In the genomic region with DNA sequence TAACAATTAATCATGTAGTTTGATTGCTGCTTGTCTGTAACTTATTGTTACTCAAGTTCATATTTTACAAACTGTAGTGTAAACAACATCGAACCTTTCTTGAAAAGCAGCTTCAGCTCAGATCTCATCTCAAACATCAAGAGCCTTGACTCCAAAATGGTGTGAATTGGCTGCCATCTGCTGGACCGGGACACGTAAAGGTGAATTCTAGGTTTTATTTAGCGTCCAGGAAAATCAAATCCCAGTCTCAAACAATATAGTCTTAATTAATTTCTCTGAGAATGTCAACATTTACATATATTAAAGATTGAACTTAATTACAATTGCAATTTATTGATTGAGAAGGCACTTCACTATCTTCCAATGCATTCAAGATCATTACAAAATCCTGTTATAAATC, we compare ENCODE assay signal across 10 cellular contexts.
DNase-seq lines count a peak whose midpoint lies in the region; ATAC-seq, FAIRE-seq and TF ChIP-seq lines count a peak whose summit lies in the region.
"Had no signal": no experiment of that assay in that cellular context is flagged by ENCODE, and none has a peak within 500 bp of the region (broad histone marks: within the 10 kb centered on the region; RNA-seq: fewer than 3 reads in every experiment).

No MANE protein-coding gene starts in this region.

- no peaks in the 10 kb centered on the region for H3K9me3 ChIP-seq in H1 (ENCODE audit: insufficient read depth in 2 of 2, low read depth in 1 of 2, low read length in 1 of 2)

- POLR2A ChIA-PET in activated CD4-positive, alpha-beta T cell treated with anti-CD3 and anti-CD28 coated beads for 36 hours (lab: Charles Lee), result no interaction called here
- POLR2A ChIA-PET in H1 (lab: Charles Lee; ENCODE audit: partially characterized antibody), result no interaction called here

- H3K4me3 Mint-ChIP-seq in activated CD4-positive, alpha-beta T cell treated with anti-CD3 and anti-CD28 coated beads for 36 hours, result no peak overlapping the region
- H3K4me3 Mint-ChIP-seq: activated B cell treated with CpG ODN at 0.5 μM for 24 hours had no signal

- H3K18ac ChIP-seq in H1 (ENCODE audit: extremely low read depth, low read length), result no peak overlapping the region

- no peak overlapping the region for H2BK15ac ChIP-seq in H1 (ENCODE audit: low read length)

- H3K9ac ChIP-seq in H1 (replicated peaks in 1 of 4; ENCODE audit: extremely low read depth in 1 of 4, low read depth in 3 of 4, low read length in 3 of 4), result no peak overlapping the region
- H3K9ac ChIP-seq: BLaER1 treated with 17β-estradiol and CSF1 and Interleukin-3, amounts not matched to agents 10 nM and 100 nM had no signal

- no peak overlapping the region for H3K56ac ChIP-seq in H1 (replicated peaks; ENCODE audit: insufficient read length, low read depth, low read length)

- peak in 2 of 3 experiments; percentile 53 to 65; a peak in 3 of 4 replicates for TF ChIP-seq CTCF in H1 (IDR thresholded peaks at IDR 0.05; ENCODE audit: control extremely low read depth in 1 of 3, insufficient read depth in 1 of 3, low read depth in 1 of 3, low read length in 3 of 3)

- intact Hi-C loops in activated CD4-positive, alpha-beta T cell treated with anti-CD3 and anti-CD28 coated beads for 36 hours (cut with DNase I, micrococcal nuclease), result loop anchor here in 1 of 2 experiments (5.0 kb wide), 1 partner anchor 900 kb away; no protein-coding TSS in a partner anchor

- no peak overlapping the region for H4K5ac ChIP-seq in H1 (ENCODE audit: insufficient read length, low read depth, low read length)

- CTCF ChIA-PET in activated CD4-positive, alpha-beta T cell treated with anti-CD3 and anti-CD28 coated beads for 36 hours (lab: Charles Lee), result no interaction called here
- CTCF ChIA-PET in H1 (lab: Charles Lee; ENCODE audit: partially characterized antibody), result interaction anchor here (0.7 to 1.0 kb wide), 4 partner anchors 36 to 714 kb away, joined by 3 read pairs; no protein-coding TSS in a partner anchor

- H4K91ac ChIP-seq in H1 (replicated peaks; ENCODE audit: insufficient read length, low read length), result no peak overlapping the region

- H3K4me1 Mint-ChIP-seq in activated CD4-positive, alpha-beta T cell treated with anti-CD3 and anti-CD28 coated beads for 36 hours, result no peaks in the 10 kb centered on the region
- H3K4me1 Mint-ChIP-seq: activated B cell treated with CpG ODN at 0.5 μM for 24 hours had no signal

- peak; percentile 85 for FAIRE-seq in H1 (lab: Jason Lieb, UNC)

- peaks cover 25% of the 10 kb centered on the region for H3K27me3 Mint-ChIP-seq in activated CD4-positive, alpha-beta T cell treated with anti-CD3 and anti-CD28 coated beads for 36 hours

- no peak overlapping the region for H2AK5ac ChIP-seq in H1 (ENCODE audit: low read depth, low read length)

- H3K23me2 ChIP-seq in H1 (ENCODE audit: low read depth, low read length), result no peaks in the 10 kb centered on the region

- H3K27ac ChIP-seq in H1 (ENCODE audit: low read depth, low read length), result no peak overlapping the region
- H3K27ac ChIP-seq: BLaER1 treated with 17β-estradiol and CSF1 and Interleukin-3, amounts not matched to agents 10 nM and 100 nM had no signal

- no peak for ATAC-seq in activated CD4-positive, alpha-beta T cell treated with anti-CD3 and anti-CD28 coated beads for 36 hours

- H4K20me1 ChIP-seq in H1 (replicated peaks in 1 of 2; ENCODE audit: control insufficient read depth in 1 of 2, insufficient read depth in 2 of 2, low read length in 2 of 2), result no peaks in the 10 kb centered on the region
- H4K20me1 ChIP-seq: BLaER1 treated with 17β-estradiol and CSF1 and Interleukin-3, amounts not matched to agents 10 nM and 100 nM had no signal

- H3K27ac Mint-ChIP-seq in activated CD4-positive, alpha-beta T cell treated with anti-CD3 and anti-CD28 coated beads for 36 hours, result no peak overlapping the region
- H3K27ac Mint-ChIP-seq: activated B cell treated with CpG ODN at 0.5 μM for 24 hours had no signal

- H2AFZ ChIP-seq in H1 (ENCODE audit: low read length), result no peak overlapping the region

- no peaks in the 10 kb centered on the region for H3K36me3 ChIP-seq in H1 (ENCODE audit: control insufficient read depth in 2 of 4, insufficient read depth in 4 of 4, low read length in 3 of 4)
- H3K36me3 ChIP-seq: BLaER1 treated with 17β-estradiol and CSF1 and Interleukin-3, amounts not matched to agents 10 nM and 100 nM had no signal

- no peak overlapping the region for H2BK5ac ChIP-seq in H1 (ENCODE audit: low read depth, low read length)

- no peak for TF ChIP-seq POLR2A in H1 (IDR thresholded peaks at IDR 0.05; ENCODE audit: control extremely low read depth in 1 of 2, low read depth in 2 of 2, low read length in 2 of 2)

- peak; percentile 32 for DNase-seq in activated CD4-positive, alpha-beta T cell treated with anti-CD3 and anti-CD28 coated beads for 36 hours
- no peak for DNase-seq in activated CD4-positive, alpha-beta T cell treated with anti-CD3 and anti-CD28 coated beads for 4 hours
- DNase-seq in NCI-H526 treated with DMSO at 0.1 percent for 48 hours (lab: John Stamatoyannopoulos, UW), result peak; percentile 27
- no peak for DNase-seq in H1 (ENCODE audit: low read depth in 1 of 2, low spot score in 2 of 2)
- peak; percentile 20 for DNase-seq in retina
- DNase-seq in GM19238 (ENCODE audit: insufficient read length, low spot score), result no peak
- DNase-seq in cortex of kidney (lab: John Stamatoyannopoulos, UW), result no peak
- no peak for DNase-seq in NCI-H226
- DNase-seq: activated B cell treated with CpG ODN at 0.5 μM for 24 hours had no signal

- H3K79me2 ChIP-seq in H1 (ENCODE audit: control insufficient read depth in 1 of 2, insufficient read depth in 2 of 2, low read length in 2 of 2), result no peaks in the 10 kb centered on the region

- H3K4ac ChIP-seq in H1 (replicated peaks; ENCODE audit: insufficient read length, low read depth, low read length), result no peak overlapping the region

- H2BK20ac ChIP-seq in H1 (ENCODE audit: low read length), result no peak overlapping the region

- H3K23ac ChIP-seq in H1 (ENCODE audit: insufficient read length), result no peak overlapping the region

- H3K27me3 ChIP-seq in H1 (replicated peaks in 1 of 4; ENCODE audit: control insufficient read depth in 3 of 4, extremely low read depth in 1 of 4, insufficient read depth in 3 of 4, low read length in 3 of 4), result no peaks in the 10 kb centered on the region; a peak in 1 of 7 replicates
- H3K27me3 ChIP-seq: BLaER1 treated with 17β-estradiol and CSF1 and Interleukin-3, amounts not matched to agents 10 nM and 100 nM had no signal

- H2BK120ac ChIP-seq in H1 (replicated peaks; ENCODE audit: low read depth, low read length), result no peak overlapping the region

- no peak overlapping the region for H3K4me3 ChIP-seq in H1 (ENCODE audit: extremely low read depth in 1 of 4, insufficient read depth in 2 of 4, low read depth in 3 of 4, low read length in 4 of 4)
- H3K4me3 ChIP-seq: BLaER1 treated with 17β-estradiol and CSF1 and Interleukin-3, amounts not matched to agents 10 nM and 100 nM had no signal

- 60% methylated on average over 4 of the region's 4 CpGs; no CpG with 5 or more reads in 1 of the 2 experiments for WGBS in H1 (ENCODE audit: extremely low coverage in 1 of 2, insufficient coverage in 1 of 2, insufficient read length in 1 of 2, insufficient replicate concordance in 2 of 2, low coverage in 1 of 2, low lambda C conversion rate in 2 of 2, missing lambda C conversion rate in 1 of 2), 2 experiments

- H2BK12ac ChIP-seq in H1 (ENCODE audit: low read depth, low read length), result no peak overlapping the region

- no peak overlapping the region for H3K14ac ChIP-seq in H1 (ENCODE audit: insufficient read length)

- H3K9me3 Mint-ChIP-seq in activated CD4-positive, alpha-beta T cell treated with anti-CD3 and anti-CD28 coated beads for 36 hours (ENCODE audit: low read depth), result no peaks in the 10 kb centered on the region
- H3K9me3 Mint-ChIP-seq: activated B cell treated with CpG ODN at 0.5 μM for 24 hours had no signal

- H3K4me1 ChIP-seq in H1 (replicated peaks in 1 of 4; ENCODE audit: control insufficient read depth in 3 of 4, insufficient read depth in 4 of 4, low read length in 3 of 4), result no peaks in the 10 kb centered on the region

- no peaks in the 10 kb centered on the region for H3K36me3 Mint-ChIP-seq in activated CD4-positive, alpha-beta T cell treated with anti-CD3 and anti-CD28 coated beads for 36 hours (ENCODE audit: low read depth)

- TF ChIP-seq RAD21 in H1 (IDR thresholded peaks at IDR 0.05 in 1 of 2, conservative IDR thresholded peaks at IDR 0.05 in 1 of 2; ENCODE audit: low read depth in 2 of 2, low read length in 2 of 2), result peak; percentile 81 to 88

- H4K8ac ChIP-seq in H1 (ENCODE audit: extremely low read depth, insufficient read depth, low read length), result no peak overlapping the region

- TF ChIP-seq EP300 in H1 (IDR thresholded peaks at IDR 0.05; ENCODE audit: borderline replicate concordance in 1 of 2, low read depth in 2 of 2, low read length in 2 of 2), result no peak

- H3K79me1 ChIP-seq in H1 (ENCODE audit: low read depth, low read length), result no peaks in the 10 kb centered on the region

- H3K4me2 ChIP-seq in H1 (ENCODE audit: insufficient read depth in 1 of 2, low read depth in 2 of 2, low read length in 2 of 2), result no peak overlapping the region
- H3K4me2 ChIP-seq: BLaER1 treated with 17β-estradiol and CSF1 and Interleukin-3, amounts not matched to agents 10 nM and 100 nM had no signal

TF ChIP-seq in H1, 55 proteins besides CTCF, POLR2A, EP300 and RAD21 (continues in another document):
- no peak for TF ChIP-seq ZNF274 (IDR thresholded peaks at IDR 0.05; ENCODE audit: borderline replicate concordance, extremely low read depth, low read length)
- no peak for TF ChIP-seq TAF7 (optimal IDR thresholded peaks at IDR 0.05; ENCODE audit: borderline replicate concordance, low read depth, low read length)
- no peak for TF ChIP-seq JUND (IDR thresholded peaks at IDR 0.05; ENCODE audit: low read length)
- no peak for TF ChIP-seq KDM4A (IDR thresholded peaks at IDR 0.05; ENCODE audit: low read depth, low read length, severe bottlenecking)
- no peak for TF ChIP-seq NANOG (IDR thresholded peaks at IDR 0.05; ENCODE audit: insufficient read depth, low read depth, low read length, poor library complexity, severe bottlenecking)
- no peak for TF ChIP-seq SIX5 (IDR thresholded peaks at IDR 0.05; ENCODE audit: low read depth, low read length)
- TF ChIP-seq BRCA1 (IDR thresholded peaks at IDR 0.05; ENCODE audit: low read depth, low read length), result no peak
- TF ChIP-seq MAFK (IDR thresholded peaks at IDR 0.05; ENCODE audit: low read depth, low read length), result no peak
- no peak for TF ChIP-seq YY1 (IDR thresholded peaks at IDR 0.05; ENCODE audit: low read depth, low read length)
- TF ChIP-seq TCF12 (IDR thresholded peaks at IDR 0.05; ENCODE audit: low read depth, low read length), result no peak
- TF ChIP-seq MAX (IDR thresholded peaks at IDR 0.05), result no peak
- no peak for TF ChIP-seq EGR1 (IDR thresholded peaks at IDR 0.05; ENCODE audit: borderline replicate concordance, low read depth, low read length)
- TF ChIP-seq HDAC2 (IDR thresholded peaks at IDR 0.05; ENCODE audit: borderline replicate concordance in 1 of 2, low read depth in 2 of 2, low read length in 2 of 2), result no peak

Comparison
In these comparisons a context has a peak if more than half of its experiments do, and no peak if none do; other contexts are left out.
1. DNase-seq: peak in activated CD4-positive, alpha-beta T cell treated with anti-CD3 and anti-CD28 coated beads for 36 hours (single experiment), NCI-H526 treated with DMSO at 0.1 percent for 48 hours (single experiment) and retina (single experiment); none in activated CD4-positive, alpha-beta T cell treated with anti-CD3 and anti-CD28 coated beads for 4 hours (0 of 2), H1 (0 of 2), GM19238 (single experiment), cortex of kidney (single experiment) and NCI-H226 (single experiment).